ENCODE assay signal across 19 cellular contexts in the genomic region with DNA sequence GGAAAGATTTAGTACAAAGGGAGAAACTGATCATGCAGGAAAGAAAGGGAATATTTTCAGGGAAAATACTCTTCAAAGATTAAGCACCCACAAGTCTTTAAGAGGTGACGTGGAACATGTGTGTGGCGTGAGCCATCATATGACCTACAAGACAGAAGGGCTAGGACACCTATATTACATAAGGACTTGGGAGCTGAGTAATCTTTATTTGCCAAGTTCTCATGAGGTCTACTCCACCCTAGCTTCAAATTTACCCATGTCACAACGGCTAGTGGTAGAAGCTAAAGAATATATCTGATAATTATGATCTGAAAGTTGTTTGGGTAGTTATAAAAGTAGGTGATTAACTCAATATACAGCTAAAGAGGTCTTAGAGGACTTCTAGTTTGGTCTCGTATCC.
"Had no signal": no experiment of that assay in that cellular context is flagged by ENCODE, and none has a peak within 500 bp of the region (broad histone marks: within the 10 kb centered on the region; RNA-seq: fewer than 3 reads in every experiment).

No MANE protein-coding gene starts in this region.

- H3K9me3 ChIP-seq: colonic mucosa, esophagus squamous epithelium, gastrocnemius medialis, lower lobe of right lung had no signal

- H3K36me3 ChIP-seq: colonic mucosa, esophagus squamous epithelium, gastrocnemius medialis, heart right ventricle, lower lobe of right lung had no signal

- ATAC-seq: esophagus mucosa, heart right ventricle, left ventricle myocardium superior had no signal

- H3K4me3 ChIP-seq: colonic mucosa, esophagus squamous epithelium, gastrocnemius medialis, heart right ventricle, lower lobe of right lung had no signal

- H3K4me1 ChIP-seq: colonic mucosa had no signal

- H3K27ac ChIP-seq: colonic mucosa, epithelial cell of prostate, esophagus squamous epithelium, gastrocnemius medialis, heart right ventricle, lower lobe of right lung had no signal

- H3K27me3 ChIP-seq: colonic mucosa, esophagus squamous epithelium, gastrocnemius medialis, heart right ventricle had no signal

- DNase-seq: cerebellar nuclear complex; colonic mucosa; cortex of kidney; effector CD8-positive, alpha-beta T cell; erythroblast; esophagus squamous epithelium; foreskin fibroblast; foreskin melanocyte; glutamatergic neuron; head of caudate nucleus; heart right ventricle; hippocampal formation; left cardiac atrium; left ventricle myocardium superior; lower lobe of right lung; mesenchymal stem cell had no signal
